Comparison of ENCODE assay signal across 8 cellular contexts in the genomic region with DNA sequence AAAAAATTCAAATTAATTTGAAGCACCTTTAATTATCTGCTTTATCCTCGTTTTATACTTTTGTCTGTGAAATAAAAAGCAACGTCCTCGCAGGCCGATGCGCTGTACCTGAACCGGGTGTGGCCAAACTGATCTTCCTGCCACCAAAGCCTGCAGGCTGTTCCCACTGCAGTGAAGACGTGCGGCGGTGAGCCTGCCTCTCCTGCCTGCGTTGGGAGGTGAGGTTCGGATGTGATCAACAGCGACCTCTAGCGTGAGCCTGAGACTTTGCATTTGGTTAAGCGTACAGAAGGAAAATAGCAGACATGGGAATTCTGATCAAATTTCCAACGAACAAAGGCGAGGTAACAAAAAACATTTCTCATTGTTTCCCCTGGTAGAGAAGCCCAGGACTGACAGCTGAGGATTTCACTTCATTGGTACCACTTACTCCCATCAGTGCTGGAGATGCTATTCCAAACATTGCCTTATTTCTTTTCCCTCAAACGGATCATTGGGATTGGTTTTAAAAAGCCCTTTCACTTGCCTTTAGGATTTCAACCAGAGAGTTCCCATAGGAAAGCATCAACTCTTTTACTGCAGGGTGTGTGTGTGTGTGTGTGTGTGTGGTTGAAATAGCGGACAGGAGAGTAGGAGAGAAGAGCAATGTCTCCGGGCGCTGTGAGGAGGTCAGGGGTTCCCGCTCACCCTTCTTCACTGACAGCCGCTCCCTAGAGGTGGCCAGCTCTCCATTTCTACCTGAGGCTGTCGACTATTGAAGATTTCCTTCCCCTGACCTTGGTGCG. TPM values are rescaled to one million over a fixed set of nuclear protein-coding genes. Genes with fewer than 3 reads are reported as not detected.
DNase-seq lines count a peak whose midpoint lies in the region; ATAC-seq and TF ChIP-seq lines count a peak whose summit lies in the region.

No MANE protein-coding gene starts in this region.

- peak overlapping the region; percentile 58 to 91 (median 83) for H3K4me3 Mint-ChIP-seq in naive thymus-derived CD4-positive, alpha-beta T cell

- H3K4me1 ChIP-seq in BLaER1 = peaks cover 31% of the 10 kb centered on the region
- no peaks in the 10 kb centered on the region for H3K4me1 ChIP-seq in OCI-LY7 (ENCODE audit: insufficient read depth, low read length, poor library complexity, severe bottlenecking)
- peaks cover 19 to 45% of the 10 kb centered on the region in 2 donors for H3K4me1 ChIP-seq in naive thymus-derived CD4-positive, alpha-beta T cell (ENCODE audit: control insufficient read depth in 2 of 2, insufficient read depth in 2 of 2, low read length in 2 of 2)

- peak; percentile 97 for TF ChIP-seq CTCF in OCI-LY7 (conservative IDR thresholded peaks at IDR 0.05; ENCODE audit: low read length)

- intact Hi-C loops in OCI-LY7 (cut with micrococcal nuclease; ENCODE audit: unreplicated experiment) = loop anchor here (1.0 to 2.0 kb wide), 3 partner anchors 46 to 287 kb away; partner anchors contain the start of gene FYN
- intact Hi-C loops in naive thymus-derived CD4-positive, alpha-beta T cell (cut with micrococcal nuclease) = loop anchor here (1.0 to 10.0 kb wide), 12 partner anchors 45 to 738 kb away; partner anchors contain the start of genes FYN (in 1 of the 2), REV3L (in 1 of the 2) and TRAF3IP2 (in 1 of the 2)

- in situ Hi-C loops in KBM-7 (cut with MboI; ENCODE audit: low pct_unique_long_range_greater_than_20kb, low sequenced_read_pairs) = no loop called here

- H3K9me3 Mint-ChIP-seq in naive thymus-derived CD4-positive, alpha-beta T cell = no peaks in the 10 kb centered on the region

- peaks cover 0 to 2% (median 0%) of the 10 kb centered on the region in 5 donors for H3K36me3 Mint-ChIP-seq in naive thymus-derived CD4-positive, alpha-beta T cell

- peaks cover 35 to 63% (median 50%) of the 10 kb centered on the region in 7 donors for H3K4me1 Mint-ChIP-seq in naive thymus-derived CD4-positive, alpha-beta T cell

- H3K9me2 ChIP-seq in OCI-LY7 (ENCODE audit: insufficient read depth, low read length) = no peaks in the 10 kb centered on the region

- peak; percentile 66 for ATAC-seq in GM19372 (IDR thresholded peaks at IDR 0.05; ENCODE audit: low read depth, unreplicated experiment)
- ATAC-seq in naive thymus-derived CD4-positive, alpha-beta T cell = peak; percentile 89

- H3K27me3 Mint-ChIP-seq in naive thymus-derived CD4-positive, alpha-beta T cell = no peaks in the 10 kb centered on the region

- H3K27ac ChIP-seq in BLaER1 = no peak overlapping the region
- no peak overlapping the region for H3K27ac ChIP-seq in OCI-LY7 (ENCODE audit: low read depth, low read length, poor library complexity, severe bottlenecking)
- H3K27ac ChIP-seq in naive thymus-derived CD4-positive, alpha-beta T cell (ENCODE audit: low read depth, low read length) = peak overlapping the region; percentile 55

- no peaks in the 10 kb centered on the region for H4K20me1 ChIP-seq in BLaER1
- H4K20me1 ChIP-seq in OCI-LY7 (ENCODE audit: insufficient read depth, low read length) = no peaks in the 10 kb centered on the region

- TF ChIP-seq POLR2A in erythroblast (IDR thresholded peaks at IDR 0.05; ENCODE audit: low read length) = no peak

- H3K27ac Mint-ChIP-seq in naive thymus-derived CD4-positive, alpha-beta T cell = peak overlapping the region; percentile 44 to 97 (median 93)

- H3K27me3 ChIP-seq in BLaER1 = no peaks in the 10 kb centered on the region
- no peaks in the 10 kb centered on the region for H3K27me3 ChIP-seq in naive thymus-derived CD4-positive, alpha-beta T cell (ENCODE audit: control insufficient read depth in 2 of 2, insufficient read depth in 2 of 2, low read length in 2 of 2)

- 0 out of 2 replicates have a peak overlapping the region, but pooled peaks have one; percentile 31 for H2AFZ ChIP-seq in OCI-LY7 (ENCODE audit: low read length)

- no peaks in the 10 kb centered on the region for H3K79me2 ChIP-seq in OCI-LY7 (ENCODE audit: insufficient read depth, low read depth, low read length)

- DNase-seq in KBM-7 (peak; percentile 65), OCI-LY7 (ENCODE audit: low spot score) (peak; percentile 79), activated T-cell treated with anti-CD3 and anti-CD28 coated beads for 24 hours (ENCODE audit: low read depth) (peak; percentile 76), erythroblast (lab: John Stamatoyannopoulos, UW) (peak; percentile 77 to 86)
- peak; percentile 60 to 82 (median 75) for DNase-seq in naive thymus-derived CD4-positive, alpha-beta T cell
- peak; percentile 59 to 81 (median 76) for DNase-seq in stimulated activated naive CD4-positive, alpha-beta T cell (lab: John Stamatoyannopoulos, UW)

- H3K36me3 ChIP-seq in BLaER1 (no peaks in the 10 kb centered on the region), OCI-LY7 (ENCODE audit: insufficient read depth, low read length) (no peaks in the 10 kb centered on the region)
- H3K36me3 ChIP-seq in naive thymus-derived CD4-positive, alpha-beta T cell (ENCODE audit: control insufficient read depth in 2 of 3, insufficient read depth in 3 of 3, low read length in 3 of 3) = no peaks in the 10 kb centered on the region

- H3K4me2 ChIP-seq in BLaER1 (peak overlapping the region; percentile 58), OCI-LY7 (ENCODE audit: low read length) (peak overlapping the region; percentile 44)

- POLR2A ChIA-PET in OCI-LY7 (lab: Charles Lee) = no interaction called here
- POLR2A ChIA-PET in naive thymus-derived CD4-positive, alpha-beta T cell (lab: Charles Lee) = interaction anchor here (1.0 to 2.4 kb wide), 4 partner anchors 23 to 287 kb away, joined by 3 to 11 read pairs (median 4); partner anchors contain the start of gene FYN

- CTCF ChIA-PET in OCI-LY7 (lab: Charles Lee; ENCODE audit: unreplicated experiment) = no interaction called here
- CTCF ChIA-PET in naive thymus-derived CD4-positive, alpha-beta T cell (lab: Charles Lee) = interaction anchor here (0.7 to 4.2 kb wide), 17 partner anchors 12 to 792 kb away, joined by 3 to 27 read pairs (median 4); partner anchors contain the start of gene FYN

- peaks cover 13% of the 10 kb centered on the region for H3K9me3 ChIP-seq in BLaER1
- H3K9me3 ChIP-seq in OCI-LY7 (ENCODE audit: low read length) = no peaks in the 10 kb centered on the region
- H3K9me3 ChIP-seq in naive thymus-derived CD4-positive, alpha-beta T cell (ENCODE audit: control insufficient read depth in 2 of 3, low read length in 3 of 3) = no peaks in the 10 kb centered on the region

- no TSS peak for BruUV-seq in OCI-LY7 (replicated peaks; lab: Mats Ljungman, UMichigan)

- no peak overlapping the region for H3K9ac ChIP-seq in BLaER1

- H3K4me3 ChIP-seq in BLaER1 (no peak overlapping the region), OCI-LY7 (ENCODE audit: low read depth, low read length, poor library complexity, severe bottlenecking) (no peak overlapping the region)
- peak overlapping the region; percentile 2 for H3K4me3 ChIP-seq in naive thymus-derived CD4-positive, alpha-beta T cell (ENCODE audit: low read length)

RNA-seq across cellular contexts. Expression of gene CCN6, which starts 56.6 kb away (rescaled TPM):
- not detected in 2 replicates for total RNA-seq in OCI-LY7 (2014; rRNA removed; shearing (Covaris generic))
- not detected in 2 replicates for total RNA-seq in OCI-LY7 (2022)
- total RNA-seq in naive thymus-derived CD4-positive, alpha-beta T cell = not detected
- under 1 TPM in 1 of 2 donors, not detected in 1; 0.13 TPM for polyA plus RNA-seq in naive thymus-derived CD4-positive, alpha-beta T cell
